ENCODE assay signal across 8 cellular contexts in the genomic region with DNA sequence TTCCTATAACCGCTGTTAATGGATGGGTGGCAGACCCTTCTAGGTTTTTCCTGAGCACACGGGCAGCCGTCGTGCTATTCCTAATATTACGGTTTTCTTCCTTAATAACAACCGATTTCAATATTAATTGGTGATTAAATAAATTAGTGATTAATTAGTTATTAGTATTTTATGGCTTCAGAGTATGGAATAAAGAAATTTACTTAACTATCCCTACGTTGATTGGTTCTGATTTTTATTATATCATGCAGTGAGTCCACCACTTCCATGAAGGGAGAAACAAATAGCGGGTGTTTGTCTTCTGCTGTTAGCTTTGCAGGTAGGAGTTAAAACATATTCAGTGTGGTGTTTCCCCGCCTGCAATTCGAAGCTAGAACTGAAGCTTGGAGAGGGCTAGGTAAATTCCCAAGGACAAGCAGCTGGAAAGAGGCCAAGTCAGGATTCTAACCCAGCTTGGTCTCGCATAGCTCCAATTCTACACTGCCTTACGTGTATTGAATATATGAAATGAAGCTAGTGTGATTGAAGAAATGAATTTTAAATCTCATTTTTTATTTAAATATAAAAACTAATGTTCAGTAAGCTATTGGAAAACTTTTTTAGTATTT. TPM values are rescaled to one million over a fixed set of nuclear protein-coding genes. Genes with fewer than 3 reads are reported as not detected.
DNase-seq lines count a peak whose midpoint lies in the region; ATAC-seq and TF ChIP-seq lines count a peak whose summit lies in the region.

No MANE protein-coding gene starts in this region.

- 21 to 33% (median 26%) methylated on average over 12 of the region's 12 CpGs for WGBS in heart left ventricle, 4 donors
- 12% methylated on average over 12 of the region's 12 CpGs for WGBS in prostate gland

- H3K27me3 ChIP-seq in BLaER1 (no peaks in the 10 kb centered on the region), heart left ventricle (no peaks in the 10 kb centered on the region), prostate gland (replicated peaks; ENCODE audit: insufficient read depth) (no peaks in the 10 kb centered on the region)

- peaks cover 56% of the 10 kb centered on the region for H3K4me1 Mint-ChIP-seq in activated T-helper 2 cell treated with anti-CD3 and anti-CD28 coated beads, Interferon-gamma antibody, Interleukin-2, Interleukin-4, amounts not matched to agents 10 μg/mL and 5 μg/mL and 100 μg/mL, durations not matched to agents 14 hours and 24 hours and 36 hours (ENCODE audit: low read depth)

- no peak for TF ChIP-seq RAD21 in Ishikawa (IDR thresholded peaks at IDR 0.05; ENCODE audit: low read depth)

- H3K9ac ChIP-seq in BLaER1 = peak overlapping the region; percentile 98

- H3K36me3 ChIP-seq in BLaER1 = peaks cover 27% of the 10 kb centered on the region
- peaks cover 0 to 22% (median 10%) of the 10 kb centered on the region in 9 donors for H3K36me3 ChIP-seq in heart left ventricle
- no peaks in the 10 kb centered on the region for H3K36me3 ChIP-seq in prostate gland

- TF ChIP-seq POLR2A in heart left ventricle (IDR thresholded peaks at IDR 0.05) (no peak), prostate gland (IDR thresholded peaks at IDR 0.05) (no peak)

- H3K27me3 Mint-ChIP-seq in activated T-helper 2 cell treated with anti-CD3 and anti-CD28 coated beads, Interferon-gamma antibody, Interleukin-2, Interleukin-4, amounts not matched to agents 10 μg/mL and 5 μg/mL and 100 μg/mL, durations not matched to agents 14 hours and 24 hours and 36 hours (ENCODE audit: low read depth) = no peaks in the 10 kb centered on the region

- intact Hi-C loops in activated T-helper 2 cell treated with anti-CD3 and anti-CD28 coated beads, Interferon-gamma antibody, Interleukin-2, Interleukin-4, amounts not matched to agents 10 μg/mL and 5 μg/mL and 100 μg/mL, durations not matched to agents 14 hours and 24 hours and 36 hours (cut with micrococcal nuclease) = no loop called here
- intact Hi-C loops in heart left ventricle (cut with DNase I) = loop anchor here in 3 of 10 donors (10.0 kb wide), 1 partner anchor 254 kb away; no protein-coding TSS in a partner anchor
- intact Hi-C loops in prostate gland (cut with DNase I) = no loop called here

- no peak for DNase-seq in activated T-helper 2 cell treated with anti-CD3 and anti-CD28 coated beads, Interferon-gamma antibody, Interleukin-2, Interleukin-4, amounts not matched to agents 10 μg/mL and 5 μg/mL and 100 μg/mL, durations not matched to agents 14 hours and 24 hours and 36 hours (ENCODE audit: low spot score)
- peak in 1 of 5 donors; percentile 34 for DNase-seq in heart left ventricle
- DNase-seq in prostate gland (ENCODE audit: low spot score) = peak; percentile 63
- no peak for DNase-seq in mesenteric fat pad (ENCODE audit: low spot score)
- DNase-seq in SKM-1 (lab: John Stamatoyannopoulos, UW; ENCODE audit: unreplicated experiment) = no peak

- peak overlapping the region; percentile 100 for H3K27ac Mint-ChIP-seq in activated T-helper 2 cell treated with anti-CD3 and anti-CD28 coated beads, Interferon-gamma antibody, Interleukin-2, Interleukin-4, amounts not matched to agents 10 μg/mL and 5 μg/mL and 100 μg/mL, durations not matched to agents 14 hours and 24 hours and 36 hours

- H4K20me1 ChIP-seq in BLaER1 = peaks cover 35% of the 10 kb centered on the region

- H3K27ac ChIP-seq in BLaER1 (peak overlapping the region; percentile 99), heart left ventricle (peak overlapping the region; percentile 88 to 98 (median 94)), prostate gland (peak overlapping the region; percentile 94 to 96)

- H3K4me3 Mint-ChIP-seq in activated T-helper 2 cell treated with anti-CD3 and anti-CD28 coated beads, Interferon-gamma antibody, Interleukin-2, Interleukin-4, amounts not matched to agents 10 μg/mL and 5 μg/mL and 100 μg/mL, durations not matched to agents 14 hours and 24 hours and 36 hours (ENCODE audit: low read depth) = peak overlapping the region; percentile 99

- H3K4me3 ChIP-seq in BLaER1 (peak overlapping the region; percentile 80), heart left ventricle (peak overlapping the region; percentile 58 to 93 (median 74)), prostate gland (peak overlapping the region; percentile 67 to 78)

- H3K9me3 Mint-ChIP-seq in activated T-helper 2 cell treated with anti-CD3 and anti-CD28 coated beads, Interferon-gamma antibody, Interleukin-2, Interleukin-4, amounts not matched to agents 10 μg/mL and 5 μg/mL and 100 μg/mL, durations not matched to agents 14 hours and 24 hours and 36 hours = peaks cover 16% of the 10 kb centered on the region

- ATAC-seq in heart left ventricle (peak in 3 of 4 donors; percentile 3 to 32 (median 16)), GM21737 (IDR thresholded peaks at IDR 0.05; ENCODE audit: unreplicated experiment) (no peak)

- TF ChIP-seq CTCF in heart left ventricle (IDR thresholded peaks at IDR 0.05) (no peak), prostate gland (IDR thresholded peaks at IDR 0.05) (no peak)

- peaks cover 48% of the 10 kb centered on the region for H3K36me3 Mint-ChIP-seq in activated T-helper 2 cell treated with anti-CD3 and anti-CD28 coated beads, Interferon-gamma antibody, Interleukin-2, Interleukin-4, amounts not matched to agents 10 μg/mL and 5 μg/mL and 100 μg/mL, durations not matched to agents 14 hours and 24 hours and 36 hours (ENCODE audit: low read depth)

- H3K4me2 ChIP-seq in BLaER1 = peak overlapping the region; percentile 97

- H3K9me3 ChIP-seq in BLaER1 (no peaks in the 10 kb centered on the region; the same call in 1 of the 2 replicates), heart left ventricle (no peaks in the 10 kb centered on the region), prostate gland (no peaks in the 10 kb centered on the region)

- TF ChIP-seq EP300 in Ishikawa (IDR thresholded peaks at IDR 0.05; ENCODE audit: borderline replicate concordance) = no peak

- peaks cover 33% of the 10 kb centered on the region for H3K4me1 ChIP-seq in BLaER1
- H3K4me1 ChIP-seq in heart left ventricle = peaks cover 7 to 44% (median 37%) of the 10 kb centered on the region in 12 donors
- H3K4me1 ChIP-seq in prostate gland (replicated peaks) = peaks cover 12% of the 10 kb centered on the region

TF ChIP-seq in Ishikawa, 13 proteins besides CTCF, POLR2A, EP300 and RAD21:
- TF ChIP-seq CEBPB (IDR thresholded peaks at IDR 0.05) (no peak), NFIC (IDR thresholded peaks at IDR 0.05) (peak; percentile 21; the same call in 1 of the 2 replicates)

RNA-seq across cellular contexts. Expression of a gene that starts 0.9 kb away (rescaled TPM):
- 39.0 and 41.2 TPM in 2 replicates for total RNA-seq in activated T-helper 2 cell treated with anti-CD3 and anti-CD28 coated beads, Interferon-gamma antibody, Interleukin-2, Interleukin-4, amounts not matched to agents 10 μg/mL and 5 μg/mL and 100 μg/mL, durations not matched to agents 14 hours and 24 hours and 36 hours
- total RNA-seq in heart left ventricle (10 to 100 TPM; 18.5 to 27.4 (median 22.7) TPM), prostate gland (10 to 100 TPM; 20.9 to 22.4 TPM), mesenteric fat pad (28.0 TPM)
- 10 to 100 TPM; 10.6 to 14.2 TPM for polyA plus RNA-seq in heart left ventricle
